Comparison of ENCODE assay signal across 1 cellular context in genomic region chr12:131894981-131895639, GRCh38.
TF ChIP-seq lines count a peak whose summit lies in the region.

No MANE protein-coding gene starts in this region.

TF ChIP-seq in K562, 482 proteins besides CTCF, POLR2A, EP300 and RAD21:
- TF ChIP-seq STAG1 (CRISPR knock-in tag; IDR thresholded peaks at IDR 0.05; ENCODE audit: borderline replicate concordance) (no peak), ZBTB40 (IDR thresholded peaks at IDR 0.05) (0 out of 2 replicates have a peak, but pooled peaks have one; percentile 23), ZBTB40 (CRISPR knock-in tag; IDR thresholded peaks at IDR 0.05) (no peak), ZFX (CRISPR knock-in tag; IDR thresholded peaks at IDR 0.05) (no peak), HDGF (IDR thresholded peaks at IDR 0.05) (0 out of 2 replicates have a peak, but pooled peaks have one; percentile 5), NEUROD1 (IDR thresholded peaks at IDR 0.05; ENCODE audit: borderline replicate concordance, low read depth, low read length, partially characterized antibody) (peak; percentile 14), TEAD1 (CRISPR knock-in tag; IDR thresholded peaks at IDR 0.05) (no peak), TAF9B (IDR thresholded peaks at IDR 0.05; ENCODE audit: partially characterized antibody) (no peak), GATAD2B (IDR thresholded peaks at IDR 0.05; ENCODE audit: borderline replicate concordance) (no peak)
